Comparison of ENCODE assay signal across 1 cellular context in genomic region chr9:99035313-99035712, GRCh38.
TF ChIP-seq lines count a peak whose summit lies in the region.

No MANE protein-coding gene starts in this region.

TF ChIP-seq in WTC11, 78 proteins besides CTCF, POLR2A, EP300 and RAD21 (continued from another document):
- no peak for TF ChIP-seq E2F1 (CRISPR knock-in tag; IDR thresholded peaks at IDR 0.05)
- no peak for TF ChIP-seq NR3C1 (CRISPR knock-in tag; conservative IDR thresholded peaks at IDR 0.05; ENCODE audit: low read depth)
- TF ChIP-seq SOX15 (CRISPR knock-in tag; IDR thresholded peaks at IDR 0.05): no peak
- TF ChIP-seq ATF6 (CRISPR knock-in tag; IDR thresholded peaks at IDR 0.05): no peak
- TF ChIP-seq TEAD4 (CRISPR knock-in tag; IDR thresholded peaks at IDR 0.05): no peak
- no peak for TF ChIP-seq RELA (CRISPR knock-in tag; IDR thresholded peaks at IDR 0.05; ENCODE audit: borderline replicate concordance)
- no peak for TF ChIP-seq ZMAT4 (CRISPR knock-in tag; IDR thresholded peaks at IDR 0.05)
- no peak for TF ChIP-seq IRF1 (CRISPR knock-in tag; IDR thresholded peaks at IDR 0.05)
